15 cellular contexts compared by ENCODE assay signal in genomic region chr2:47083886-47084682, GRCh38.
DNase-seq lines count a peak whose midpoint lies in the region; ATAC-seq lines count a peak whose summit lies in the region.
"Had no signal": no experiment of that assay in that cellular context is flagged by ENCODE, and none has a peak within 500 bp of the region (broad histone marks: within the 10 kb centered on the region; RNA-seq: fewer than 3 reads in every experiment).

No MANE protein-coding gene starts in this region.

- H3K4me1 Mint-ChIP-seq in T-helper 2 cell treated with Interferon-gamma antibody and Interleukin-4, amounts not matched to agents 5 μg/mL and 100 μg/mL, for 36 hours (ENCODE audit: low read depth) = no peaks in the 10 kb centered on the region
- H3K4me1 Mint-ChIP-seq: activated naive CD8-positive, alpha-beta T cell treated with anti-CD3 and anti-CD28 coated beads, Interleukin-2, amount 10 ng/mL, durations not matched to agents 7 days and 5 days had no signal

- H3K18ac ChIP-seq in mesenchymal stem cell (ENCODE audit: low read depth in 1 of 2, low read length in 2 of 2) = peak overlapping the region; percentile 22 to 69

- peak overlapping the region; percentile 62 for H4K8ac ChIP-seq in mesenchymal stem cell (ENCODE audit: low read length)

- H3K4me3 Mint-ChIP-seq in T-helper 2 cell treated with Interferon-gamma antibody and Interleukin-4, amounts not matched to agents 5 μg/mL and 100 μg/mL, for 36 hours = no peak overlapping the region
- H3K4me3 Mint-ChIP-seq: activated naive CD8-positive, alpha-beta T cell treated with anti-CD3 and anti-CD28 coated beads, Interleukin-2, amount 10 ng/mL, durations not matched to agents 7 days and 5 days had no signal

- peaks cover 0 to 2% of the 10 kb centered on the region in 2 experiments for H3K36me3 ChIP-seq in mesenchymal stem cell (ENCODE audit: control insufficient read depth in 1 of 2, insufficient read depth in 2 of 2, low read depth in 1 of 2, low read length in 2 of 2)

- no peaks in the 10 kb centered on the region for H3K27me3 Mint-ChIP-seq in T-helper 2 cell treated with Interferon-gamma antibody and Interleukin-4, amounts not matched to agents 5 μg/mL and 100 μg/mL, for 36 hours (ENCODE audit: low read depth)

- peaks cover 23% of the 10 kb centered on the region for H3K4me1 ChIP-seq in mesenchymal stem cell (ENCODE audit: control insufficient read depth, insufficient read depth, low read depth, low read length)

- H3K27ac Mint-ChIP-seq in T-helper 2 cell treated with Interferon-gamma antibody and Interleukin-4, amounts not matched to agents 5 μg/mL and 100 μg/mL, for 36 hours = peak overlapping the region; percentile 50

- H3K27ac ChIP-seq in cingulate gyrus (ENCODE audit: low read depth, low read length) (peak overlapping the region; percentile 19), mesenchymal stem cell (ENCODE audit: low read length, poor library complexity, severe bottlenecking) (no peak overlapping the region), temporal lobe (ENCODE audit: low read depth, low read length) (peak overlapping the region; percentile 45)
- H3K27ac ChIP-seq: HL-60 had no signal

- ATAC-seq in GM19035 (IDR thresholded peaks at IDR 0.05; ENCODE audit: unreplicated experiment) = no peak

- H2BK12ac ChIP-seq in mesenchymal stem cell (ENCODE audit: low read length in 2 of 2) = peak overlapping the region; percentile 7 to 97

- H3K9ac ChIP-seq in mesenchymal stem cell (ENCODE audit: low read length) = no peak overlapping the region

- H2BK15ac ChIP-seq in mesenchymal stem cell (ENCODE audit: low read depth, poor library complexity, severe bottlenecking) = peak overlapping the region; percentile 77

- H3K23ac ChIP-seq in mesenchymal stem cell (ENCODE audit: low read length in 2 of 2) = no peak overlapping the region

- no peak overlapping the region for H3K4me3 ChIP-seq in mesenchymal stem cell (ENCODE audit: insufficient read depth in 1 of 2, low read depth in 1 of 2, low read length in 2 of 2)

- H2BK120ac ChIP-seq in mesenchymal stem cell (ENCODE audit: low read depth, low read length) = no peak overlapping the region

- no peak overlapping the region for H2BK5ac ChIP-seq in mesenchymal stem cell (ENCODE audit: low read depth, low read length, poor library complexity, severe bottlenecking)

- no peak overlapping the region for H3K4me2 ChIP-seq in mesenchymal stem cell (ENCODE audit: low read length, poor library complexity, severe bottlenecking)

- no peaks in the 10 kb centered on the region for H3K27me3 ChIP-seq in mesenchymal stem cell (ENCODE audit: control insufficient read depth in 1 of 2, insufficient read depth in 1 of 2, low read length in 2 of 2)

- H2AFZ ChIP-seq in mesenchymal stem cell (ENCODE audit: low read depth, low read length) = no peak overlapping the region

- WGBS in mesenchymal stem cell = 96% methylated on average over 15 of the region's 17 CpGs

- no peaks in the 10 kb centered on the region for H3K9me3 Mint-ChIP-seq in T-helper 2 cell treated with Interferon-gamma antibody and Interleukin-4, amounts not matched to agents 5 μg/mL and 100 μg/mL, for 36 hours
- H3K9me3 Mint-ChIP-seq: activated naive CD8-positive, alpha-beta T cell treated with anti-CD3 and anti-CD28 coated beads, Interleukin-2, amount 10 ng/mL, durations not matched to agents 7 days and 5 days had no signal

- no peaks in the 10 kb centered on the region for H3K79me1 ChIP-seq in mesenchymal stem cell (replicated peaks; ENCODE audit: low read length, poor library complexity, severe bottlenecking)

- no peaks in the 10 kb centered on the region for H3K9me3 ChIP-seq in mesenchymal stem cell (ENCODE audit: control insufficient read depth, low read length)

- H3K36me3 Mint-ChIP-seq in T-helper 2 cell treated with Interferon-gamma antibody and Interleukin-4, amounts not matched to agents 5 μg/mL and 100 μg/mL, for 36 hours (ENCODE audit: low read depth) = no peaks in the 10 kb centered on the region
- H3K36me3 Mint-ChIP-seq: activated naive CD8-positive, alpha-beta T cell treated with anti-CD3 and anti-CD28 coated beads, Interleukin-2, amount 10 ng/mL, durations not matched to agents 7 days and 5 days had no signal

- H2AK5ac ChIP-seq in mesenchymal stem cell (ENCODE audit: low read length, severe bottlenecking) = peak overlapping the region; percentile 92

- H3K4ac ChIP-seq in mesenchymal stem cell (ENCODE audit: low read depth in 1 of 2, low read length in 2 of 2) = peak overlapping the region; percentile 35 to 85

- H4K91ac ChIP-seq in mesenchymal stem cell (ENCODE audit: low read length) = peak overlapping the region; percentile 83

- DNase-seq in T-helper 2 cell treated with Interferon-gamma antibody and Interleukin-4, amounts not matched to agents 5 μg/mL and 100 μg/mL, for 36 hours (ENCODE audit: low spot score) = no peak
- DNase-seq in T-helper 2 cell (no peak), mesenchymal stem cell (no peak), activated gamma-delta T cell treated with Interleukin-2 at 50 U/mL for 16 hours (no peak)
- DNase-seq in central memory CD4-positive, alpha-beta T cell = no peak
- DNase-seq: activated naive CD8-positive, alpha-beta T cell treated with anti-CD3 and anti-CD28 coated beads, Interleukin-2, amount 10 ng/mL, durations not matched to agents 7 days and 5 days; DND-41; glutamatergic neuron; midbrain; NCI-H510A treated with DMSO at 0.1 percent for 48 hours; SIG-M5 had no signal

- H3K14ac ChIP-seq in mesenchymal stem cell (ENCODE audit: low read length in 2 of 2) = no peak overlapping the region
